Comparison of ENCODE assay signal across 11 cellular contexts in genomic region chr9:122051401-122052346, GRCh38. TPM values are rescaled to one million over a fixed set of nuclear protein-coding genes. Genes with fewer than 3 reads are reported as not detected.
A peak's percentile ranks its signal among the peaks of the same experiment; 100 is the strongest.
DNase-seq lines count a peak whose midpoint lies in the region; ATAC-seq, FAIRE-seq and TF ChIP-seq lines count a peak whose summit lies in the region.
"Had no signal": no experiment of that assay in that cellular context is flagged by ENCODE, and none has a peak within 500 bp of the region (broad histone marks: within the 10 kb centered on the region; RNA-seq: fewer than 3 reads in every experiment).

No MANE protein-coding gene starts in this region.

- peaks cover 3% of the 10 kb centered on the region for H3K9me1 ChIP-seq in K562 (ENCODE audit: control insufficient read depth, insufficient read depth, low read length)

- H4K20me1 ChIP-seq in K562 (replicated peaks; ENCODE audit: control insufficient read depth, insufficient read depth, low read length): peaks cover 6% of the 10 kb centered on the region; the same call in 1 of the 2 replicates

- peak; percentile 44; the same call in 1 of the 2 replicates for TF ChIP-seq EP300 in K562 (IDR thresholded peaks at IDR 0.05; ENCODE audit: low read length)

- DNase-seq in activated effector memory CD4-positive, alpha-beta T cell treated with anti-CD3 and anti-CD28 coated beads, Interleukin-2, amount 50 U/mL, for 16 hours: peak; percentile 68
- DNase-seq in activated effector memory CD4-positive, alpha-beta T cell treated with Interleukin-2 at 50 U/mL for 16 hours: no peak
- DNase-seq in Jurkat, Clone E6-1 (ENCODE audit: low read depth, low spot score): peak; percentile 47
- peak; percentile 37 to 82 (median 45) for DNase-seq in K562 (ENCODE audit: extremely low read depth in 1 of 4, low spot score in 3 of 4)
- peak; percentile 49 to 70 for DNase-seq in stimulated activated CD8-positive, alpha-beta memory T cell treated with anti-CD3 and anti-CD28 coated beads, Interleukin-7, amount 100 ng/mL, for 48 hours (ENCODE audit: extremely low read depth in 1 of 2, low read depth in 1 of 2)
- no peak for DNase-seq in chondrocyte (ENCODE audit: low spot score)
- DNase-seq: aorta, BE2C, left cardiac atrium had no signal

- WGBS in K562 (ENCODE audit: insufficient coverage, low coverage, missing lambda C conversion rate): 3% methylated on average over 6 of the region's 7 CpGs

- H3K4me2 ChIP-seq in K562 (ENCODE audit: insufficient read depth, low read length): peak overlapping the region; percentile 59

- H3K27ac ChIP-seq in K562 (ENCODE audit: extremely low read depth, low read depth, low read length): peak overlapping the region; percentile 60; the same call in 2 of the 3 replicates

- POLR2A ChIA-PET in K562 (lab: Yijun Ruan, JAX): interaction anchor here (1.4 kb wide), 1 partner anchor 14 kb away, joined by 3 read pairs; no protein-coding TSS in a partner anchor

- no TSS peak for BruUV-seq in K562 (replicated peaks; lab: Mats Ljungman, UMichigan)

- ATAC-seq in K562 (peak; percentile 80), GM21786 (IDR thresholded peaks at IDR 0.05; ENCODE audit: unreplicated experiment) (no peak), GM18873 (IDR thresholded peaks at IDR 0.05; ENCODE audit: low FRiP score, unreplicated experiment) (no peak)
- ATAC-seq: left cardiac atrium had no signal

- CTCF ChIA-PET in K562 (lab: Yijun Ruan, JAX; ENCODE audit: low intra/inter-chr PET ratio): no interaction called here

- no peak for TF ChIP-seq RAD21 in K562 (CRISPR knock-in tag; conservative IDR thresholded peaks at IDR 0.05 in 1 of 2, IDR thresholded peaks at IDR 0.05 in 1 of 2)

- peaks cover 11% of the 10 kb centered on the region for H3K4me1 Mint-ChIP-seq in chondrocyte (ENCODE audit: low read depth)

- H2AFZ ChIP-seq in K562 (ENCODE audit: low read depth, low read length): peak overlapping the region; percentile 53; the same call in 1 of the 2 replicates

- peaks cover 1% of the 10 kb centered on the region for H3K36me3 Mint-ChIP-seq in chondrocyte (ENCODE audit: low read depth)

- H3K27ac Mint-ChIP-seq in chondrocyte (ENCODE audit: unreplicated experiment): no peak overlapping the region

- no peaks in the 10 kb centered on the region for H3K9me3 ChIP-seq in K562 (replicated peaks; ENCODE audit: control insufficient read depth, insufficient read depth, low read depth, low read length)
- H3K9me3 ChIP-seq: BE2C had no signal

- intact Hi-C loops in K562 (cut with micrococcal nuclease): no loop called here

- peak overlapping the region in 1 of 2 experiments; percentile 20; a peak in 1 of 4 replicates for H3K9ac ChIP-seq in K562 (ENCODE audit: insufficient read depth in 1 of 2, low read depth in 2 of 2, low read length in 2 of 2)

- H3K4me3 ChIP-seq in Jurkat, Clone E6-1 (ENCODE audit: low read length): no peak overlapping the region
- H3K4me3 ChIP-seq in K562: no peak overlapping the region

- H3K4me1 ChIP-seq in K562 (replicated peaks in 1 of 2; ENCODE audit: control insufficient read depth in 2 of 2, insufficient read depth in 2 of 2, low read length in 2 of 2): peaks cover 8 to 18% of the 10 kb centered on the region in 2 experiments; a peak in 3 of 5 replicates
- H3K4me1 ChIP-seq: BE2C had no signal

- H3K79me2 ChIP-seq in K562 (ENCODE audit: control insufficient read depth, insufficient read depth, low read length): no peaks in the 10 kb centered on the region

- TF ChIP-seq CTCF in K562 (IDR thresholded peaks at IDR 0.05 in 2 of 3, conservative IDR thresholded peaks at IDR 0.05 in 1 of 3; ENCODE audit: insufficient read depth in 2 of 3, low read depth in 1 of 3, low read length in 3 of 3) (no peak), chondrocyte (IDR thresholded peaks at IDR 0.05) (no peak)

- H3K36me3 ChIP-seq in K562 (ENCODE audit: control insufficient read depth, insufficient read depth, low read length): no peaks in the 10 kb centered on the region
- H3K36me3 ChIP-seq: BE2C had no signal

- in situ Hi-C loops in K562 (cut with MboI): no loop called here

- no peak for TF ChIP-seq POLR2A in K562 (conservative IDR thresholded peaks at IDR 0.05)

- no peak overlapping the region for H3K4me3 Mint-ChIP-seq in chondrocyte (ENCODE audit: unreplicated experiment)

- H3K27me3 Mint-ChIP-seq in chondrocyte (ENCODE audit: low read depth): no peaks in the 10 kb centered on the region

- FAIRE-seq in K562 (lab: Jason Lieb, UNC): peak; percentile 88

- no peaks in the 10 kb centered on the region for H3K9me3 Mint-ChIP-seq in chondrocyte (ENCODE audit: low read depth)

- no peaks in the 10 kb centered on the region for H3K27me3 ChIP-seq in K562 (ENCODE audit: control insufficient read depth in 2 of 2, insufficient read depth in 2 of 2, low read length in 2 of 2)
- H3K27me3 ChIP-seq: BE2C had no signal

TF ChIP-seq in K562, 482 proteins besides CTCF, POLR2A, EP300 and RAD21 (continues in another document):
- TF ChIP-seq ATF7 (IDR thresholded peaks at IDR 0.05) (no peak), RNF2 (IDR thresholded peaks at IDR 0.05) (0 out of 2 replicates have a peak, but pooled peaks have one; percentile 36), NFRKB (IDR thresholded peaks at IDR 0.05; ENCODE audit: low read depth) (no peak), ZNF512 (tag; IDR thresholded peaks at IDR 0.05) (no peak), CHAMP1 (IDR thresholded peaks at IDR 0.05) (0 out of 2 replicates have a peak, but pooled peaks have one; percentile 39), KDM4B (IDR thresholded peaks at IDR 0.05; ENCODE audit: borderline replicate concordance in 2 of 2, low read depth in 1 of 2) (no peak), HDAC8 (tag; IDR thresholded peaks at IDR 0.05) (no peak), FOXK2 (conservative IDR thresholded peaks at IDR 0.05 in 1 of 2, IDR thresholded peaks at IDR 0.05 in 1 of 2; ENCODE audit: low read depth in 2 of 2) (peak; percentile 62 to 81), MXD1 (CRISPR knock-in tag; IDR thresholded peaks at IDR 0.05; ENCODE audit: borderline replicate concordance, poor library complexity, severe bottlenecking) (no peak), XRCC4 (IDR thresholded peaks at IDR 0.05; ENCODE audit: extremely low read depth, insufficient read depth, insufficient read length) (no peak), BHLHE40 (IDR thresholded peaks at IDR 0.05; ENCODE audit: low read length) (no peak)

RNA-seq across cellular contexts. Expression of gene TTLL11, which starts 41.4 kb away (rescaled TPM):
- polyA plus RNA-seq in Jurkat, Clone E6-1 (2012; ENCODE audit: insufficient read depth, insufficient read length): 4.2 TPM
- 2.7 and 3.5 TPM in 2 replicates for total RNA-seq in K562 (2011; cell fraction: chromatin; rRNA removed; ENCODE audit: low replicate concordance)
- 1.3 and 1.4 TPM in 2 replicates for total RNA-seq in K562 (2011; cell fraction: nucleolus; rRNA removed)
- 1.1 and 1.9 TPM in 2 replicates for total RNA-seq in K562 (2011; cell fraction: nucleoplasm; rRNA removed)
- total RNA-seq in K562 (2014; rRNA removed) (3.0 TPM in 2 replicates), K562 (2014; rRNA removed; fragmentation: Illumina TruSeq; extraction: Trizol) (2.6 and 2.9 TPM in 2 replicates), K562 (2015; rRNA removed; fragmentation: Illumina TruSeq; extraction: Trizol) (2.5 and 3.3 TPM in 2 replicates), K562 (2021) (4.2 and 4.4 TPM in 2 replicates), chondrocyte (7.1 to 12.8 TPM (median 9.1 TPM) in 3 replicates)
- polyA plus RNA-seq in K562 (2011; rRNA removed) (2.0 and 2.7 TPM in 2 replicates), K562 (2014; fragmentation: Illumina TruSeq; extraction: Trizol) (4.2 and 4.3 TPM in 2 replicates), K562 (2014; fragmentation: Nextera tagmentation; extraction: Ambion mirVana) (1 to 10 TPM in 1 of 2 experiments, under 1 TPM in 1; 0.83 to 1.5 TPM), K562 (2014; rRNA removed) (3.7 and 4.3 TPM in 2 replicates)
- polyA plus RNA-seq in K562 (2011; cell fraction: cytosol; rRNA removed): 3.2 and 3.9 TPM in 2 replicates
- polyA plus RNA-seq in K562 (2011; cell fraction: nucleus; rRNA removed): 1.9 and 2.2 TPM in 2 replicates
- 2.8 and 3.9 TPM in 2 replicates for polyA plus RNA-seq in K562 (2012)
- polyA minus RNA-seq in K562 (2011; rRNA and poly(A)+ RNA removed): 2.6 and 3.0 TPM in 2 replicates
- 0.38 and 2.2 TPM in 2 replicates for polyA minus RNA-seq in K562 (2011; cell fraction: cytosol; rRNA and poly(A)+ RNA removed)
- 1.3 and 1.6 TPM in 2 replicates for polyA minus RNA-seq in K562 (2011; cell fraction: nucleus; rRNA and poly(A)+ RNA removed)

Comparison
In these comparisons a context has a peak if more than half of its experiments do, and no peak if none do; other contexts are left out.
1. DNase-seq: peak in activated effector memory CD4-positive, alpha-beta T cell treated with anti-CD3 and anti-CD28 coated beads, Interleukin-2, amount 50 U/mL, for 16 hours (single experiment), Jurkat, Clone E6-1 (single experiment), K562 (4 of 4) and stimulated activated CD8-positive, alpha-beta memory T cell treated with anti-CD3 and anti-CD28 coated beads, Interleukin-7, amount 100 ng/mL, for 48 hours (2 of 2); none in activated effector memory CD4-positive, alpha-beta T cell treated with Interleukin-2 at 50 U/mL for 16 hours (single experiment) and chondrocyte (single experiment).